In genomic region chr14:32021341-32021740, GRCh38 we compare ENCODE assay signal across 17 cellular contexts. TPM values are rescaled to one million over a fixed set of nuclear protein-coding genes. Genes with fewer than 3 reads are reported as not detected.
DNase-seq lines count a peak whose midpoint lies in the region; ATAC-seq lines count a peak whose summit lies in the region.
"Had no signal": no experiment of that assay in that cellular context is flagged by ENCODE, and none has a peak within 500 bp of the region (broad histone marks: within the 10 kb centered on the region; RNA-seq: fewer than 3 reads in every experiment).

No MANE protein-coding gene starts in this region.

- no peaks in the 10 kb centered on the region for H3K79me1 ChIP-seq in neuronal stem cell (ENCODE audit: low read depth, low read length)

- H2BK12ac ChIP-seq in neuronal stem cell (ENCODE audit: low read length), result no peak overlapping the region

- H3K23ac ChIP-seq in neuronal stem cell (ENCODE audit: low read depth, low read length, poor library complexity), result no peak overlapping the region

- no peaks in the 10 kb centered on the region for H3K27me3 ChIP-seq in HUES48 (ENCODE audit: control insufficient read depth, insufficient read depth, low read length)
- no peaks in the 10 kb centered on the region for H3K27me3 ChIP-seq in neuronal stem cell (ENCODE audit: control insufficient read depth in 3 of 3, insufficient read depth in 3 of 3, low read depth in 1 of 3, low read length in 3 of 3)

- peak overlapping the region; percentile 51 for H2AFZ ChIP-seq in neuronal stem cell (ENCODE audit: low read length)

- WGBS in neuronal stem cell (ENCODE audit: extremely low coverage in 2 of 2, insufficient read length in 2 of 2, insufficient replicate concordance in 1 of 2), 2 donors, result no CpG with 5 or more reads among the region's 3 CpGs

- peak overlapping the region; percentile 5 for H3K18ac ChIP-seq in neuronal stem cell (ENCODE audit: low read length)

- no peak overlapping the region for H2BK15ac ChIP-seq in neuronal stem cell (ENCODE audit: low read length)

- H3K9me3 ChIP-seq in HUES48 (ENCODE audit: control insufficient read depth, insufficient read depth, low read length) (peaks cover 12% of the 10 kb centered on the region), neuronal stem cell (replicated peaks in 1 of 2; ENCODE audit: control insufficient read depth in 2 of 2, insufficient read depth in 1 of 2, low read depth in 1 of 2, low read length in 2 of 2) (peaks cover 0 to 5% of the 10 kb centered on the region in 2 donors)
- H3K9me3 ChIP-seq: SK-N-SH had no signal

- no peak overlapping the region for H2AK5ac ChIP-seq in neuronal stem cell (ENCODE audit: low read depth, low read length)

- ATAC-seq in HG02981 (IDR thresholded peaks at IDR 0.05; ENCODE audit: unreplicated experiment) (no peak), HG03025 (IDR thresholded peaks at IDR 0.05; ENCODE audit: low FRiP score, unreplicated experiment) (no peak)
- ATAC-seq: CD8-positive, alpha-beta T cell; Panc1; Right ventricle myocardium inferior had no signal

- H3K14ac ChIP-seq in neuronal stem cell (ENCODE audit: low read length), result no peak overlapping the region

- H2BK120ac ChIP-seq in neuronal stem cell (ENCODE audit: low read depth, low read length), result no peak overlapping the region

- H3K36me3 ChIP-seq in HUES48 (ENCODE audit: control insufficient read depth, insufficient read depth, low read length) (no peaks in the 10 kb centered on the region), neuronal stem cell (replicated peaks in 1 of 2; ENCODE audit: control insufficient read depth in 2 of 2, insufficient read depth in 2 of 2, low read length in 2 of 2) (no peaks in the 10 kb centered on the region)

- no peak overlapping the region for H4K91ac ChIP-seq in neuronal stem cell (ENCODE audit: low read depth, low read length, poor library complexity)

- peak overlapping the region; percentile 62 for H2BK5ac ChIP-seq in neuronal stem cell (ENCODE audit: low read length)

- peak; percentile 21 for DNase-seq in NCI-H69 (lab: John Stamatoyannopoulos, UW)
- DNase-seq in caudate nucleus (lab: John Stamatoyannopoulos, UW), result no peak
- no peak for DNase-seq in neuronal stem cell (ENCODE audit: low spot score)
- no peak for DNase-seq in stimulated activated naive CD4-positive, alpha-beta T cell treated with Interleukin-2 at 50 U/mL for 16 hours (lab: John Stamatoyannopoulos, UW)
- DNase-seq: CD8-positive, alpha-beta T cell; H7; NCI-H1048; NCI-H1694; NCI-H2171; NCI-H446 treated with DMSO at 0.1 percent for 48 hours; NCI-H774; SK-N-SH had no signal

- H3K4me1 ChIP-seq in HUES48 (ENCODE audit: control insufficient read depth, insufficient read depth, low read length) (no peaks in the 10 kb centered on the region), neuronal stem cell (ENCODE audit: control insufficient read depth in 2 of 2, insufficient read depth in 1 of 2, low read depth in 1 of 2, low read length in 2 of 2) (peaks cover 5 to 8% of the 10 kb centered on the region in 2 donors)

- peak overlapping the region; percentile 35 for H3K27ac ChIP-seq in HUES48 (ENCODE audit: low read depth, low read length)
- peak overlapping the region; percentile 58 for H3K27ac ChIP-seq in caudate nucleus (ENCODE audit: low read depth, low read length)
- peak overlapping the region; percentile 21 for H3K27ac ChIP-seq in neuronal stem cell (replicated peaks; ENCODE audit: low read length)

- H4K8ac ChIP-seq in neuronal stem cell (ENCODE audit: low read depth, low read length), result no peak overlapping the region

- no peak overlapping the region for H3K9ac ChIP-seq in HUES48 (ENCODE audit: low read depth, low read length)
- no peak overlapping the region for H3K9ac ChIP-seq in neuronal stem cell (ENCODE audit: low read depth, low read length, poor library complexity)
- H3K9ac ChIP-seq: SK-N-SH had no signal

- H3K4me3 ChIP-seq in HUES48 (ENCODE audit: low read depth, low read length) (no peak overlapping the region), neuronal stem cell (ENCODE audit: low read length in 2 of 2) (no peak overlapping the region)

- H3K4me2 ChIP-seq in neuronal stem cell (ENCODE audit: insufficient read depth, low read length, poor library complexity, severe bottlenecking), result no peak overlapping the region
- H3K4me2 ChIP-seq: SK-N-SH had no signal

- H3K4ac ChIP-seq in neuronal stem cell (ENCODE audit: low read length), result no peak overlapping the region

RNA-seq across cellular contexts. Expression of gene ARHGAP5, which starts 55.8 kb away (rescaled TPM):
- 49.9 TPM for polyA plus RNA-seq in neuronal stem cell (2013, experiment 1 of 2)
- 53.6 TPM for polyA plus RNA-seq in neuronal stem cell (2013, experiment 2 of 2)
